Comparison of ENCODE assay signal across 23 cellular contexts in the genomic region with DNA sequence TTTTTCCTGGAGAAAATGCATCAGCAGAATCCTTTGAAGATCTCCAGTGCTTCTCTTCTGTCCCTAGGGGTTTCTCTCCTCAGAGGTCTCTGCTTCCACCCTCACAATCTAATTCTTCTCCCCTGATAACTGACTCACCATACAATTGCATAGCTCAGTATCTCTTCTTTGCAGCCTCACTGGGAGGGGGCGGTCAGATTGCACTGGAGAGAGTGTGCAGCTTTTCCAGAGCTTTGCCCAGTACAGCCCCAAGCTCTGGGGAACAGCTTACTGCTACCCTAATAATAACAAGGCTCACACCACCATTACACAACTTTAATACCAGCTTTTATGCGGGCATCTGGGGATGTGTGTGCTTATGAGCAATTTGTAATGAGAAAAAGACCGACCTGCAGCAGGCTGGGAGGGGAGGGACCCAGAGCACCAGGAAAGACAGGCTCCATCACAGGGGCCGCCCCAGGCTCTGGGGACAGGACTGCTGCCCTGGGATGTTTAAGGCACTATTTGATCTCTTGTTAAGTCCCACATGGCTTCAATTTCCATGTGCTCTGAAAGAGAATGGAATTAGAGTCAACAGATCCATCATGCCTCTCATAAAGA.
"Had no signal": no experiment of that assay in that cellular context is flagged by ENCODE, and none has a peak within 500 bp of the region (broad histone marks: within the 10 kb centered on the region; RNA-seq: fewer than 3 reads in every experiment).

No MANE protein-coding gene starts in this region.

- H3K9ac ChIP-seq: neural progenitor cell had no signal

- H3K4me2 ChIP-seq: neural progenitor cell had no signal

- H3K36me3 ChIP-seq: cardiac muscle cell, gastrocnemius medialis, left ventricle myocardium inferior, neural progenitor cell, thoracic aorta, upper lobe of left lung had no signal

- H3K4me1 ChIP-seq: gastrocnemius medialis, left ventricle myocardium inferior, neural progenitor cell, upper lobe of left lung had no signal

- ATAC-seq: activated CD4-positive, alpha-beta T cell treated with anti-CD3 and anti-CD28 coated beads for 36 hours; gastrocnemius medialis; naive thymus-derived CD4-positive, alpha-beta T cell; WTC11 had no signal

- DNase-seq: activated CD4-positive, alpha-beta T cell treated with anti-CD3 and anti-CD28 coated beads for 36 hours; activated CD4-positive, alpha-beta T cell treated with anti-CD3 and anti-CD28 coated beads, Interleukin-2, amount 50 U/mL, for 4 hours; activated CD8-positive, alpha-beta memory T cell treated with anti-CD3 and anti-CD28 coated beads for 24 hours; activated CD8-positive, alpha-beta memory T cell treated with anti-CD3 and anti-CD28 coated beads, Interleukin-2, amount 50 U/mL, for 4 hours; activated naive CD4-positive, alpha-beta T cell treated with Interleukin-2 at 50 U/mL for 16 hours; activated naive CD8-positive, alpha-beta T cell treated with anti-CD3 and anti-CD28 coated beads for 36 hours; activated T-cell treated with anti-CD3 and anti-CD28 coated beads, Interleukin-2, amount 50 U/mL, for 24 hours; amygdala; effector CD4-positive, alpha-beta T cell; erythroblast; gastrocnemius medialis; hypothalamus; left ventricle myocardium inferior; naive thymus-derived CD4-positive, alpha-beta T cell; retina; stimulated activated CD4-positive, alpha-beta T cell treated with anti-CD3 and anti-CD28 coated beads, Interleukin-4, amount 100 ng/mL, for 24 hours; stimulated activated naive CD4-positive, alpha-beta T cell treated with Interleukin-2 at 50 U/mL for 16 hours; T-helper 9 cell; upper lobe of left lung had no signal

- H3K9me3 ChIP-seq: gastrocnemius medialis, thoracic aorta, upper lobe of left lung had no signal

- H2AFZ ChIP-seq: neural progenitor cell had no signal

- H3K4me3 ChIP-seq: cardiac muscle cell, gastrocnemius medialis, left ventricle myocardium inferior, neural progenitor cell, thoracic aorta, upper lobe of left lung had no signal

- H3K27ac ChIP-seq: cardiac muscle cell, gastrocnemius medialis, left ventricle myocardium inferior, neural progenitor cell, thoracic aorta, upper lobe of left lung had no signal

- H3K27me3 ChIP-seq: cardiac muscle cell, gastrocnemius medialis, neural progenitor cell, upper lobe of left lung had no signal
